ENCODE assay signal across 24 cellular contexts in the genomic region with DNA sequence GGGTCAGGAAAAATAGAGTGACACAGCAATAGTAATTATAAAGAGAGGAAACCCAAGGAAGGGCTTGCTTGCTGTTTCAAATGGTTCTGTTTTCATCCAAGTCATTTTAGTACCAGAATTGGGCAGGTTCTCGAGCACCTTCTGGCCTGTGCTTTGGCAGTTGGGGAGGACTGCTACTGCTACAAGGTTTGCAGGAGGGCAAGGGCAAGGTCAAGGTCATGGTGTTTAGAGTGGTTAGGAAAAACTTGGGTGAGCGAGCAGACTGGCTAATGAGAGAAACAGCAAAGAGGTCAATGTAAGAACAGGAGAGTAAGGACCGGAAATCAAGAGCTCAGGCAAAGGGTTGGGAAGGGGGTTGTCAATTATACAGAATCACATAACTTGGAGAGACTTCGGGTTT.
DNase-seq lines count a peak whose midpoint lies in the region; ATAC-seq and TF ChIP-seq lines count a peak whose summit lies in the region.
"Had no signal": no experiment of that assay in that cellular context is flagged by ENCODE, and none has a peak within 500 bp of the region (broad histone marks: within the 10 kb centered on the region; RNA-seq: fewer than 3 reads in every experiment).

No MANE protein-coding gene starts in this region.

- intact Hi-C loops in dorsolateral prefrontal cortex (cut with DNase I) = no loop called here

- H3K27ac Mint-ChIP-seq in activated naive CD8-positive, alpha-beta T cell treated with anti-CD3 and anti-CD28 coated beads, Interleukin-2, amount 50 U/mL, for 24 hours = peak overlapping the region; percentile 44
- H3K27ac Mint-ChIP-seq in activated naive CD8-positive, alpha-beta T cell treated with anti-CD3 and anti-CD28 coated beads for 36 hours = no peak overlapping the region
- H3K27ac Mint-ChIP-seq: HFFc6 had no signal

- no peak for ATAC-seq in activated naive CD8-positive, alpha-beta T cell treated with anti-CD3 and anti-CD28 coated beads, Interleukin-2, amount 50 U/mL, for 24 hours
- no peak for ATAC-seq in HG03521 (IDR thresholded peaks at IDR 0.05; ENCODE audit: unreplicated experiment)

- H3K4me1 Mint-ChIP-seq in activated naive CD8-positive, alpha-beta T cell treated with anti-CD3 and anti-CD28 coated beads, Interleukin-2, amount 50 U/mL, for 24 hours = peaks cover 2% of the 10 kb centered on the region
- peaks cover 2% of the 10 kb centered on the region for H3K4me1 Mint-ChIP-seq in activated naive CD8-positive, alpha-beta T cell treated with anti-CD3 and anti-CD28 coated beads for 36 hours

- no peak for DNase-seq in activated naive CD8-positive, alpha-beta T cell treated with anti-CD3 and anti-CD28 coated beads, Interleukin-2, amount 50 U/mL, for 24 hours
- DNase-seq in activated naive CD8-positive, alpha-beta T cell treated with anti-CD3 and anti-CD28 coated beads for 36 hours = no peak
- no peak for DNase-seq in dorsolateral prefrontal cortex
- DNase-seq in substantia nigra (lab: John Stamatoyannopoulos, UW) = no peak
- DNase-seq in GM13976 (ENCODE audit: low spot score) = no peak
- DNase-seq in NCI-H2107 treated with DMSO at 0.1 percent for 48 hours (lab: John Stamatoyannopoulos, UW; ENCODE audit: unreplicated experiment) = no peak
- DNase-seq: 8988T; Calu3; CD8-positive, alpha-beta memory T cell; DMS153; H7; HFFc6; NCI-H1105 treated with DMSO at 0.1 percent for 48 hours; NCI-H1694; NCI-H2081; NCI-H2171 treated with DMSO at 0.1 percent for 48 hours; NCI-H524 treated with DMSO at 0.1 percent for 48 hours; NCI-H82; OCI-M1 had no signal

- H3K27ac ChIP-seq in VCaP = peak overlapping the region; percentile 99; the same call in 1 of the 2 replicates
- peak overlapping the region in 46 of 59 donors; percentile 2 to 95 (median 66) for H3K27ac ChIP-seq in dorsolateral prefrontal cortex
- peak overlapping the region; percentile 26 for H3K27ac ChIP-seq in substantia nigra (ENCODE audit: low read depth, low read length, poor library complexity, severe bottlenecking)
- H3K27ac ChIP-seq: BLaER1 treated with 17β-estradiol and CSF1 and Interleukin-3, amounts not matched to agents 10 nM and 100 nM; KMS-11; SJSA1 had no signal

- no peaks in the 10 kb centered on the region for H3K27me3 ChIP-seq in dorsolateral prefrontal cortex
- H3K27me3 ChIP-seq: BLaER1 treated with 17β-estradiol and CSF1 and Interleukin-3, amounts not matched to agents 10 nM and 100 nM; SJSA1 had no signal

- no peak for TF ChIP-seq CTCF in VCaP (conservative IDR thresholded peaks at IDR 0.05)
- no peak for TF ChIP-seq CTCF in dorsolateral prefrontal cortex (IDR thresholded peaks at IDR 0.05 in 54 of 56, conservative IDR thresholded peaks at IDR 0.05 in 2 of 56; ENCODE audit: low read depth in 1 of 56, partially characterized antibody in 56 of 56)
- no peak for TF ChIP-seq CTCF in GM13976 (IDR thresholded peaks at IDR 0.05; ENCODE audit: borderline replicate concordance, control extremely low read depth, extremely low read depth, insufficient read depth, missing control alignments)

- in situ Hi-C loops in GM13976 (cut with MboI; ENCODE audit: low sequenced_read_pairs, unreplicated experiment) = no loop called here

- H3K4me3 Mint-ChIP-seq in activated naive CD8-positive, alpha-beta T cell treated with anti-CD3 and anti-CD28 coated beads, Interleukin-2, amount 50 U/mL, for 24 hours = no peak overlapping the region
- no peak overlapping the region for H3K4me3 Mint-ChIP-seq in activated naive CD8-positive, alpha-beta T cell treated with anti-CD3 and anti-CD28 coated beads for 36 hours
- H3K4me3 Mint-ChIP-seq: CD8-positive, alpha-beta memory T cell; HFFc6 had no signal

- no peaks in the 10 kb centered on the region for H3K27me3 Mint-ChIP-seq in activated naive CD8-positive, alpha-beta T cell treated with anti-CD3 and anti-CD28 coated beads, Interleukin-2, amount 50 U/mL, for 24 hours
- no peaks in the 10 kb centered on the region for H3K27me3 Mint-ChIP-seq in activated naive CD8-positive, alpha-beta T cell treated with anti-CD3 and anti-CD28 coated beads for 36 hours
- H3K27me3 Mint-ChIP-seq: CD8-positive, alpha-beta memory T cell had no signal

- no peaks in the 10 kb centered on the region for H3K9me3 Mint-ChIP-seq in activated naive CD8-positive, alpha-beta T cell treated with anti-CD3 and anti-CD28 coated beads, Interleukin-2, amount 50 U/mL, for 24 hours
- no peaks in the 10 kb centered on the region for H3K9me3 Mint-ChIP-seq in activated naive CD8-positive, alpha-beta T cell treated with anti-CD3 and anti-CD28 coated beads for 36 hours
- H3K9me3 Mint-ChIP-seq: CD8-positive, alpha-beta memory T cell; HFFc6 had no signal

- no peak overlapping the region for H3K4me3 ChIP-seq in dorsolateral prefrontal cortex
- H3K4me3 ChIP-seq: BLaER1 treated with 17β-estradiol and CSF1 and Interleukin-3, amounts not matched to agents 10 nM and 100 nM; SJSA1 had no signal

- H3K36me3 Mint-ChIP-seq in activated naive CD8-positive, alpha-beta T cell treated with anti-CD3 and anti-CD28 coated beads, Interleukin-2, amount 50 U/mL, for 24 hours (ENCODE audit: low read depth) = peaks cover 4% of the 10 kb centered on the region
- H3K36me3 Mint-ChIP-seq in activated naive CD8-positive, alpha-beta T cell treated with anti-CD3 and anti-CD28 coated beads for 36 hours = no peaks in the 10 kb centered on the region

Comparison
In these comparisons a context has a peak if more than half of its experiments do, and no peak if none do; other contexts are left out.
1. H3K27ac ChIP-seq: peak in every context shown above with its lines; median percentile 99 in VCaP; 66 in dorsolateral prefrontal cortex; 26 in substantia nigra.